ENCODE assay signal across 21 cellular contexts in genomic region chr1:208258277-208258676, GRCh38.
"Had no signal": no experiment of that assay in that cellular context is flagged by ENCODE, and none has a peak within 500 bp of the region (broad histone marks: within the 10 kb centered on the region; RNA-seq: fewer than 3 reads in every experiment).

No MANE protein-coding gene starts in this region.

- DNase-seq: KBM-7, NCI-H1092, NCI-H1105 treated with DMSO at 0.1 percent for 48 hours, NCI-H1417 treated with DMSO at 0.1 percent for 48 hours, NCI-H146, NCI-H1694 treated with DMSO at 0.1 percent for 48 hours, NCI-H1930, NCI-H2081 treated with DMSO at 0.1 percent for 48 hours, NCI-H2171, NCI-H226, NCI-H446, NCI-H510A, NCI-H524 treated with DMSO at 0.1 percent for 48 hours, NCI-H69, NCI-H774, Right ventricle myocardium superior, RPMI8226, SK-N-SH, SW 1271, T-cell had no signal

- H3K4me3 Mint-ChIP-seq: T-cell had no signal

- H3K27ac ChIP-seq: HL-60 had no signal

- H3K9me2 ChIP-seq: SK-N-SH had no signal

- H3K9ac ChIP-seq: SK-N-SH had no signal

- H3K4me2 ChIP-seq: SK-N-SH had no signal

- H3K36me3 Mint-ChIP-seq: T-cell had no signal

- ATAC-seq: T-cell had no signal

- H3K4me1 Mint-ChIP-seq: T-cell had no signal

- H3K27ac Mint-ChIP-seq: T-cell had no signal
